1 cellular context compared by ENCODE assay signal in the genomic region with DNA sequence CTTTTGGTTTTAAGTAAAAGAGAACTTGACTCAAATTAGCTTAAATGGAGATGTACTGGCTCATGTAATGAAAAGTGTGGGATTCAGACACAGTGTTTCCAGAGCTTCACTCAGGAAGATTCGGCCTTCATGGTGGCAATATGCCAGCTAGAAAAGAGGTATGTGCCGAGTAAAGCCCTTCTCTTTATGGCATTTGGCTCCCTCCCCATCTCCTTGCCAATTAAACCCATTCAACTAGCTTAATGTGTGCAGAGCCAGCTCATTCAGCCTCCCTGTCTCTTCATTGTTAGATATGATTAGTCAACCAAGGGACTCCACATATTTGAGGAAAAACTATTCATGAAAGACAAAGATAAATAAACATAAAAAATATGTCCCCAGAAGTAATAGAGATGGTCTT.
TF ChIP-seq lines count a peak whose summit lies in the region.

No MANE protein-coding gene starts in this region.

TF ChIP-seq in HepG2, 621 proteins besides CTCF, POLR2A, EP300 and RAD21:
- no peak for TF ChIP-seq ZNF790 (CRISPR knock-in tag; IDR thresholded peaks at IDR 0.05; ENCODE audit: borderline replicate concordance)
- TF ChIP-seq ZNF564 (CRISPR knock-in tag; IDR thresholded peaks at IDR 0.05) = no peak
- no peak for TF ChIP-seq CEBPG (CRISPR knock-in tag; IDR thresholded peaks at IDR 0.05)
- no peak for TF ChIP-seq TCF12 (IDR thresholded peaks at IDR 0.05)
- no peak for TF ChIP-seq TCF12 (CRISPR knock-in tag; IDR thresholded peaks at IDR 0.05)
- TF ChIP-seq ZNF550 (CRISPR knock-in tag; IDR thresholded peaks at IDR 0.05; ENCODE audit: borderline replicate concordance) = no peak
- TF ChIP-seq TBL1XR1 (IDR thresholded peaks at IDR 0.05; ENCODE audit: borderline replicate concordance, low read length, partially characterized antibody) = no peak
- TF ChIP-seq, protein P1, sequence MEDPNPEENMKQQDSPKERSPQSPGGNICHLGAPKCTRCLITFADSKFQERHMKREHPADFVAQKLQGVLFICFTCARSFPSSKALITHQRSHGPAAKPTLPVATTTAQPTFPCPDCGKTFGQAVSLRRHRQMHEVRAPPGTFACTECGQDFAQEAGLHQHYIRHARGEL (CRISPR knock-in tag; IDR thresholded peaks at IDR 0.05) = no peak
- no peak for TF ChIP-seq CREB1 (IDR thresholded peaks at IDR 0.05)
- no peak for TF ChIP-seq CREB1 (CRISPR knock-in tag; IDR thresholded peaks at IDR 0.05)
- no peak for TF ChIP-seq ZNF484 (CRISPR knock-in tag; IDR thresholded peaks at IDR 0.05; ENCODE audit: borderline replicate concordance, low read depth)
- TF ChIP-seq PPARG (CRISPR knock-in tag; conservative IDR thresholded peaks at IDR 0.05) = no peak
- no peak for TF ChIP-seq ZNF660 (CRISPR knock-in tag; IDR thresholded peaks at IDR 0.05; ENCODE audit: borderline replicate concordance, low read depth)
- TF ChIP-seq ZNF883 (CRISPR knock-in tag; IDR thresholded peaks at IDR 0.05; ENCODE audit: not compliant biosample characterization) = no peak
- TF ChIP-seq, protein P2, sequence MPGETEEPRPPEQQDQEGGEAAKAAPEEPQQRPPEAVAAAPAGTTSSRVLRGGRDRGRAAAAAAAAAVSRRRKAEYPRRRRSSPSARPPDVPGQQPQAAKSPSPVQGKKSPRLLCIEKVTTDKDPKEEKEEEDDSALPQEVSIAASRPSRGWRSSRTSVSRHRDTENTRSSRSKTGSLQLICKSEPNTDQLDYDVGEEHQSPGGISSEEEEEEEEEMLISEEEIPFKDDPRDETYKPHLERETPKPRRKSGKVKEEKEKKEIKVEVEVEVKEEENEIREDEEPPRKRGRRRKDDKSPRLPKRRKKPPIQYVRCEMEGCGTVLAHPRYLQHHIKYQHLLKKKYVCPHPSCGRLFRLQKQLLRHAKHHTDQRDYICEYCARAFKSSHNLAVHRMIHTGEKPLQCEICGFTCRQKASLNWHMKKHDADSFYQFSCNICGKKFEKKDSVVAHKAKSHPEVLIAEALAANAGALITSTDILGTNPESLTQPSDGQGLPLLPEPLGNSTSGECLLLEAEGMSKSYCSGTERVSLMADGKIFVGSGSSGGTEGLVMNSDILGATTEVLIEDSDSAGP (CRISPR knock-in tag; IDR thresholded peaks at IDR 0.05; ENCODE audit: borderline replicate concordance) = no peak
- no peak for TF ChIP-seq RBFOX2 (IDR thresholded peaks at IDR 0.05; ENCODE audit: low read depth, low read length)
- no peak for TF ChIP-seq ZNF263 (CRISPR knock-in tag; IDR thresholded peaks at IDR 0.05)
TF ChIP-seq in HepG2: peak in this region for 0.
